8 cellular contexts compared by ENCODE assay signal in genomic region chr14:91867316-91867988, GRCh38. TPM values are rescaled to one million over a fixed set of nuclear protein-coding genes. Genes with fewer than 3 reads are reported as not detected.
DNase-seq lines count a peak whose midpoint lies in the region; ATAC-seq and TF ChIP-seq lines count a peak whose summit lies in the region.

TC2N (minus strand) TSS chr14:91867536; CDS start chr14:91813769, 53,767 bp downstream.

- WGBS in esophagus muscularis mucosa, result 77% methylated on average over 5 of the region's 10 CpGs

- in situ Hi-C loops in GM13976 (cut with MboI; ENCODE audit: low sequenced_read_pairs, unreplicated experiment), result loop anchor here (25.0 kb wide), 1 partner anchor 205 kb away; no protein-coding TSS in a partner anchor

- H3K9me3 ChIP-seq in esophagus muscularis mucosa, result peaks cover 0 to 12% (median 2%) of the 10 kb centered on the region in 4 donors

- intact Hi-C loops in esophagus muscularis mucosa (cut with DNase I), result no loop called here

- peak; percentile 41 for ATAC-seq in HG02973 (IDR thresholded peaks at IDR 0.05; ENCODE audit: unreplicated experiment)

- no peak for TF ChIP-seq CTCF in esophagus muscularis mucosa (IDR thresholded peaks at IDR 0.05)
- TF ChIP-seq CTCF in subcutaneous adipose tissue (IDR thresholded peaks at IDR 0.05; ENCODE audit: low read depth), result no peak
- no peak for TF ChIP-seq CTCF in GM13976 (IDR thresholded peaks at IDR 0.05; ENCODE audit: borderline replicate concordance, control extremely low read depth, extremely low read depth, insufficient read depth, missing control alignments)
- no peak for TF ChIP-seq CTCF in coronary artery (IDR thresholded peaks at IDR 0.05)

- peaks cover 7 to 12% (median 9%) of the 10 kb centered on the region in 4 donors for H3K4me1 ChIP-seq in esophagus muscularis mucosa

- no peak for TF ChIP-seq EP300 in esophagus muscularis mucosa (IDR thresholded peaks at IDR 0.05)

- peak; percentile 59 for DNase-seq in activated CD4-positive, alpha-beta T cell treated with anti-CD3 and anti-CD28 coated beads for 48 hours
- DNase-seq in esophagus muscularis mucosa (ENCODE audit: extremely low spot score) (no peak), amniotic stem cell (lab: John Stamatoyannopoulos, UW) (no peak), GM13976 (ENCODE audit: low spot score) (no peak), coronary artery (ENCODE audit: low spot score) (no peak), HuH-7 (ENCODE audit: low spot score) (no peak)

- H3K4me3 ChIP-seq in esophagus muscularis mucosa, result peak within 1 kb of the TSS in 1 of 4 donors; percentile 16
- H3K4me3 ChIP-seq in coronary artery, result no peak within 1 kb of the TSS

- H3K27ac ChIP-seq in esophagus muscularis mucosa (replicated peaks in 1 of 4), result no peak within 1 kb of the TSS
- H3K27ac ChIP-seq in coronary artery, result peak within 1 kb of the TSS in 1 of 2 donors; percentile 9

- no peak for TF ChIP-seq POLR2A in esophagus muscularis mucosa (IDR thresholded peaks at IDR 0.05; ENCODE audit: low read depth)

- H3K27me3 ChIP-seq in esophagus muscularis mucosa, result no peaks in the 10 kb centered on the region

- H3K36me3 ChIP-seq in esophagus muscularis mucosa, result peaks cover 0 to 24% (median 14%) of the 10 kb centered on the region in 4 donors

RNA-seq across cellular contexts. Expression of gene TC2N, which starts in this region (rescaled TPM):
- 10 to 100 TPM; 17.8 to 27.8 (median 23.7) TPM for total RNA-seq in esophagus muscularis mucosa
- 10 to 100 TPM; 37.7 to 58.4 (median 47.6) TPM for total RNA-seq in subcutaneous adipose tissue
